In the genomic region with DNA sequence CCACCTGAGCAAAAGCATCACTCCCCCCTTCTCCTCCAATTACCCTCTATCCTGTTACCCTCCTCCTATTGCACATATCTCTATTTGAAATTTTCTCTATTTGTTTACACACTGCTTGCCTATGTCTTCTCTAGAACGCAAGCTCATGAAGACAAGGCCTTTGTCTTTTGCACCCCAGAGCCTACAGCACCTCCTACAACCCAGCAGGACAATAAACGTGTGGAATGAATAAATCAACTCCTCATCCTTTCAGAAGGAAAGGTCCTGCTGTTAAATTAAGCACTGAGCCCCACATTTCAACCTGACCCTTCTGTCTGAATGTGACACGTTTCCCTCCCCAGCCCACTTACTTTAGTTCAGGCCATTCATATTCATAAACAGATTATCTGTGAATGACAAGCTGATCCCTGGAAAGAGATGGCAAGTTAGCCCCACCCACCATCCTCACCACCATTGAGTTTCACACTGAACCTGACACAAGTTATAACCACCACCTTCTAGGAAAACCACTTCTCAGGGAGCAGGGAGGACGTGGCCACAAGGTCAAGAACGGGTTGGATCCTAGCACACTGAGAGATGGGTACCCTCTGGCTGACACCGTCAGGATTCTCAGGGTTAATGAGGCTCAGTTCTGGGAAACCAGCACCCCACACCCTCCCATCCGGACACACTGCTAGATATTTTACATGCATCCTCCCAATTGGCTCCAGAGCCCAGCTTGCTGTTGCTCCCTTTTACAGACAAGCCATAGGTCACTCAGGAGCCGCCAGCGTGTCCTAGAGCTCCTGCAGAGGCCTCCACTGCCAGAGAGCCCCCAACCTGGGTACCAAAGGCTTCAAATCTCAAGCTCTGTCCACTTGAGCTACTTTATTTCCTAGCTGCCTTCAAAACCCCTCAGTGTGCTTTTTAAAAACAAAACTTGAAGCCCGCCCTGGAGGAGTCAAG, we compare ENCODE assay signal across 1 cellular context.
TF ChIP-seq lines count a peak whose summit lies in the region.

No MANE protein-coding gene starts in this region.

TF ChIP-seq in K562, 482 proteins besides CTCF, POLR2A, EP300 and RAD21 (continued from another document and continues in another):
- TF ChIP-seq SP1 (CRISPR knock-in tag; IDR thresholded peaks at IDR 0.05) (peak; percentile 35; the same call in 1 of the 2 replicates), ZC3H11A (IDR thresholded peaks at IDR 0.05; ENCODE audit: low read depth, low read length) (no peak), TAF9B (IDR thresholded peaks at IDR 0.05; ENCODE audit: partially characterized antibody) (peak; percentile 33), TEAD4 (IDR thresholded peaks at IDR 0.05; ENCODE audit: low read length) (peak; percentile 32; the same call in 1 of the 2 replicates), TEAD4 (CRISPR knock-in tag; IDR thresholded peaks at IDR 0.05; ENCODE audit: borderline replicate concordance) (no peak), ESRRA (IDR thresholded peaks at IDR 0.05; ENCODE audit: borderline replicate concordance, low read depth) (peak; percentile 78; the same call in 1 of the 2 replicates), TCF3 (CRISPR knock-in tag; IDR thresholded peaks at IDR 0.05) (0 out of 2 replicates have a peak, but pooled peaks have one; percentile 5), ELF2 (CRISPR knock-in tag; IDR thresholded peaks at IDR 0.05) (no peak), ZNF444 (CRISPR knock-in tag; IDR thresholded peaks at IDR 0.05) (no peak), CBX3 (IDR thresholded peaks at IDR 0.05; ENCODE audit: borderline replicate concordance in 1 of 2, low read length in 2 of 2) (peak in 1 of 2 experiments; percentile 18; a peak in 1 of 3 replicates), BACH1 (tag; IDR thresholded peaks at IDR 0.05) (0 out of 2 replicates have a peak, but pooled peaks have one; percentile 33), BHLHE40 (IDR thresholded peaks at IDR 0.05; ENCODE audit: low read length) (no peak; the same call in 1 of the 2 replicates), NFIC (IDR thresholded peaks at IDR 0.05) (peak; percentile 12), L3MBTL2 (IDR thresholded peaks at IDR 0.05) (peak; percentile 70; the same call in 1 of the 2 replicates), YY1 (IDR thresholded peaks at IDR 0.05; ENCODE audit: borderline replicate concordance in 1 of 3, control insufficient read depth in 1 of 3, extremely low read depth in 1 of 3, insufficient read depth in 3 of 3, insufficient read length in 1 of 3, insufficient replicate concordance in 2 of 3, low read depth in 1 of 3, low read length in 2 of 3) (peak in 1 of 3 experiments; percentile 21), MYC (IDR thresholded peaks at IDR 0.05; ENCODE audit: low read depth, low read length) (no peak; the same call in 1 of the 2 replicates), MYC (CRISPR knock-in tag; IDR thresholded peaks at IDR 0.05; ENCODE audit: borderline replicate concordance, low read depth) (0 out of 2 replicates have a peak, but pooled peaks have one; percentile 13), MEIS2 (IDR thresholded peaks at IDR 0.05; ENCODE audit: partially characterized antibody) (peak; percentile 36), ATF1 (CRISPR knock-in tag; IDR thresholded peaks at IDR 0.05) (no peak), ATF1 (tag; IDR thresholded peaks at IDR 0.05) (peak; percentile 64), EP400 (IDR thresholded peaks at IDR 0.05) (peak; percentile 60), CSDE1 (IDR thresholded peaks at IDR 0.05) (no peak), HDGF (IDR thresholded peaks at IDR 0.05) (0 out of 2 replicates have a peak, but pooled peaks have one; percentile 25), NR2C2 (CRISPR knock-in tag; IDR thresholded peaks at IDR 0.05) (no peak), NR2C2 (tag; IDR thresholded peaks at IDR 0.05) (peak; percentile 91), MTA3 (IDR thresholded peaks at IDR 0.05; ENCODE audit: borderline replicate concordance) (0 out of 2 replicates have a peak, but pooled peaks have one; percentile 19), NFRKB (IDR thresholded peaks at IDR 0.05; ENCODE audit: low read depth) (0 out of 2 replicates have a peak, but pooled peaks have one; percentile 79), GTF2E2 (tag; IDR thresholded peaks at IDR 0.05) (peak; percentile 87; the same call in 1 of the 2 replicates), KLF1 (tag; IDR thresholded peaks at IDR 0.05) (no peak), BDP1 (IDR thresholded peaks at IDR 0.05; ENCODE audit: insufficient read depth, insufficient read length) (no peak), NRF1 (conservative IDR thresholded peaks at IDR 0.05 in 1 of 2, IDR thresholded peaks at IDR 0.05 in 1 of 2) (peak in 1 of 2 experiments; percentile 39; a peak in 2 of 4 replicates), ZNF175 (CRISPR knock-in tag; IDR thresholded peaks at IDR 0.05; ENCODE audit: low read depth) (peak; percentile 30; the same call in 1 of the 2 replicates)
- TF ChIP-seq, protein P1, sequence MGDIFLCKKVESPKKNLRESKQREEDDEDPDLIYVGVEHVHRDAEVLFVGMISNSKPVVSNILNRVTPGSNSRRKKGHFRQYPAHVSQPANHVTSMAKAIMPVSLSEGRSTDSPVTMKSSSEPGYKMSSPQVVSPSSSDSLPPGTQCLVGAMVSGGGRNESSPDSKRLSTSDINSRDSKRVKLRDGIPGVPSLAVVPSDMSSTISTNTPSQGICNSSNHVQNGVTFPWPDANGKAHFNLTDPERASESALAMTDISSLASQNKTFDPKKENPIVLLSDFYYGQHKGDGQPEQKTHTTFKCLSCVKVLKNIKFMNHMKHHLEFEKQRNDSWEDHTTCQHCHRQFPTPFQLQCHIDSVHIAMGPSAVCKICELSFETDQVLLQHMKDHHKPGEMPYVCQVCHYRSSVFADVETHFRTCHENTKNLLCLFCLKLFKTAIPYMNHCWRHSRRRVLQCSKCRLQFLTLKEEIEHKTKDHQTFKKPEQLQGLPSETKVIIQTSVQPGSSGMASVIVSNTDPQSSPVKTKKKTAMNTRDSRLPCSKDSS (IDR thresholded peaks at IDR 0.05; ENCODE audit: low read depth, partially characterized antibody): no peak
- TF ChIP-seq, protein P2, sequence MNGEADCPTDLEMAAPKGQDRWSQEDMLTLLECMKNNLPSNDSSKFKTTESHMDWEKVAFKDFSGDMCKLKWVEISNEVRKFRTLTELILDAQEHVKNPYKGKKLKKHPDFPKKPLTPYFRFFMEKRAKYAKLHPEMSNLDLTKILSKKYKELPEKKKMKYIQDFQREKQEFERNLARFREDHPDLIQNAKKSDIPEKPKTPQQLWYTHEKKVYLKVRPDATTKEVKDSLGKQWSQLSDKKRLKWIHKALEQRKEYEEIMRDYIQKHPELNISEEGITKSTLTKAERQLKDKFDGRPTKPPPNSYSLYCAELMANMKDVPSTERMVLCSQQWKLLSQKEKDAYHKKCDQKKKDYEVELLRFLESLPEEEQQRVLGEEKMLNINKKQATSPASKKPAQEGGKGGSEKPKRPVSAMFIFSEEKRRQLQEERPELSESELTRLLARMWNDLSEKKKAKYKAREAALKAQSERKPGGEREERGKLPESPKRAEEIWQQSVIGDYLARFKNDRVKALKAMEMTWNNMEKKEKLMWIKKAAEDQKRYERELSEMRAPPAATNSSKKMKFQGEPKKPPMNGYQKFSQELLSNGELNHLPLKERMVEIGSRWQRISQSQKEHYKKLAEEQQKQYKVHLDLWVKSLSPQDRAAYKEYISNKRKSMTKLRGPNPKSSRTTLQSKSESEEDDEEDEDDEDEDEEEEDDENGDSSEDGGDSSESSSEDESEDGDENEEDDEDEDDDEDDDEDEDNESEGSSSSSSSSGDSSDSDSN (IDR thresholded peaks at IDR 0.05; ENCODE audit: borderline replicate concordance in 1 of 2, low read depth in 2 of 2, low read length in 2 of 2): 0 out of 4 replicates have a peak, but pooled peaks of 1 of the 2 experiments have one; percentile 9
- TF ChIP-seq, protein P3, sequence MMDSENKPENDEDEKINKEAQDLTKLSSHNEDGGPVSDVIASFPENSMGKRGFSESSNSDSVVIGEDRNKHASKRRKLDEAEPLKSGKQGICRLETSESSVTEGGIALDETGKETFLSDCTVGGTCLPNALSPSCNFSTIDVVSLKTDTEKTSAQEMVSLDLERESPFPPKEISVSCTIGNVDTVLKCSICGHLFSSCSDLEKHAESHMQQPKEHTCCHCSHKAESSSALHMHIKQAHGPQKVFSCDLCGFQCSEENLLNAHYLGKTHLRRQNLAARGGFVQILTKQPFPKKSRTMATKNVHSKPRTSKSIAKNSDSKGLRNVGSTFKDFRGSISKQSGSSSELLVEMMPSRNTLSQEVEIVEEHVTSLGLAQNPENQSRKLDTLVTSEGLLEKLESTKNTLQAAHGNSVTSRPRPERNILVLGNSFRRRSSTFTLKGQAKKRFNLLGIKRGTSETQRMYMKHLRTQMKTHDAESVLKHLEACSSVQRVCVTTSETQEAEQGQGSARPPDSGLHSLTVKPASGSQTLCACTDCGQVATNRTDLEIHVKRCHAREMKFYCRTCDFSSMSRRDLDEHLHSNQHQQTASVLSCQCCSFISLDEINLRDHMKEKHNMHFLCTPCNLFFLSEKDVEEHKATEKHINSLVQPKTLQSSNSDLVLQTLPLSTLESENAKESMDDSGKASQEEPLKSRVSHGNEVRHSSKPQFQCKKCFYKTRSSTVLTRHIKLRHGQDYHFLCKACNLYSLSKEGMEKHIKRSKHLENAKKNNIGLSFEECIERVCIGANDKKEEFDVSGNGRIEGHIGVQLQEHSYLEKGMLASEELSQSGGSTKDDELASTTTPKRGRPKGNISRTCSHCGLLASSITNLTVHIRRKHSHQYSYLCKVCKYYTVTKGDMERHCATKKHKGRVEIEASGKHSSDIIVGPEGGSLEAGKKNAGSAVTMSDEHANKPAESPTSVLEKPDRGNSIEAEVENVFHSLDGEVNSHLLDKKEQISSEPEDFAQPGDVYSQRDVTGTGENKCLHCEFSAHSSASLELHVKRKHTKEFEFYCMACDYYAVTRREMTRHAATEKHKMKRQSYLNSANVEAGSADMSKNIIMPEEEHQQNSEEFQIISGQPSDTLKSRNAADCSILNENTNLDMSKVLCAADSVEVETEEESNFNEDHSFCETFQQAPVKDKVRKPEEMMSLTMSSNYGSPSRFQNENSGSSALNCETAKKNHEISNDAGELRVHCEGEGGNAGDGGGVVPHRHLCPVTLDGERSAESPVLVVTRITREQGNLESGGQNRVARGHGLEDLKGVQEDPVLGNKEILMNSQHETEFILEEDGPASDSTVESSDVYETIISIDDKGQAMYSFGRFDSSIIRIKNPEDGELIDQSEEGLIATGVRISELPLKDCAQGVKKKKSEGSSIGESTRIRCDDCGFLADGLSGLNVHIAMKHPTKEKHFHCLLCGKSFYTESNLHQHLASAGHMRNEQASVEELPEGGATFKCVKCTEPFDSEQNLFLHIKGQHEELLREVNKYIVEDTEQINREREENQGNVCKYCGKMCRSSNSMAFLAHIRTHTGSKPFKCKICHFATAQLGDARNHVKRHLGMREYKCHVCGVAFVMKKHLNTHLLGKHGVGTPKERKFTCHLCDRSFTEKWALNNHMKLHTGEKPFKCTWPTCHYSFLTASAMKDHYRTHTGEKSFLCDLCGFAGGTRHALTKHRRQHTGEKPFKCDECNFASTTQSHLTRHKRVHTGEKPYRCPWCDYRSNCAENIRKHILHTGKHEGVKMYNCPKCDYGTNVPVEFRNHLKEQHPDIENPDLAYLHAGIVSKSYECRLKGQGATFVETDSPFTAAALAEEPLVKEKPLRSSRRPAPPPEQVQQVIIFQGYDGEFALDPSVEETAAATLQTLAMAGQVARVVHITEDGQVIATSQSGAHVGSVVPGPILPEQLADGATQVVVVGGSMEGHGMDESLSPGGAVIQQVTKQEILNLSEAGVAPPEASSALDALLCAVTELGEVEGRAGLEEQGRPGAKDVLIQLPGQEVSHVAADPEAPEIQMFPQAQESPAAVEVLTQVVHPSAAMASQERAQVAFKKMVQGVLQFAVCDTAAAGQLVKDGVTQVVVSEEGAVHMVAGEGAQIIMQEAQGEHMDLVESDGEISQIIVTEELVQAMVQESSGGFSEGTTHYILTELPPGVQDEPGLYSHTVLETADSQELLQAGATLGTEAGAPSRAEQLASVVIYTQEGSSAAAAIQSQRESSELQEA (IDR thresholded peaks at IDR 0.05; ENCODE audit: low read depth): no peak
- TF ChIP-seq, protein P4, sequence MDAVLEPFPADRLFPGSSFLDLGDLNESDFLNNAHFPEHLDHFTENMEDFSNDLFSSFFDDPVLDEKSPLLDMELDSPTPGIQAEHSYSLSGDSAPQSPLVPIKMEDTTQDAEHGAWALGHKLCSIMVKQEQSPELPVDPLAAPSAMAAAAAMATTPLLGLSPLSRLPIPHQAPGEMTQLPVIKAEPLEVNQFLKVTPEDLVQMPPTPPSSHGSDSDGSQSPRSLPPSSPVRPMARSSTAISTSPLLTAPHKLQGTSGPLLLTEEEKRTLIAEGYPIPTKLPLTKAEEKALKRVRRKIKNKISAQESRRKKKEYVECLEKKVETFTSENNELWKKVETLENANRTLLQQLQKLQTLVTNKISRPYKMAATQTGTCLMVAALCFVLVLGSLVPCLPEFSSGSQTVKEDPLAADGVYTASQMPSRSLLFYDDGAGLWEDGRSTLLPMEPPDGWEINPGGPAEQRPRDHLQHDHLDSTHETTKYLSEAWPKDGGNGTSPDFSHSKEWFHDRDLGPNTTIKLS (IDR thresholded peaks at IDR 0.05; ENCODE audit: borderline replicate concordance, low read depth): peak; percentile 79
- TF ChIP-seq, protein P5, sequence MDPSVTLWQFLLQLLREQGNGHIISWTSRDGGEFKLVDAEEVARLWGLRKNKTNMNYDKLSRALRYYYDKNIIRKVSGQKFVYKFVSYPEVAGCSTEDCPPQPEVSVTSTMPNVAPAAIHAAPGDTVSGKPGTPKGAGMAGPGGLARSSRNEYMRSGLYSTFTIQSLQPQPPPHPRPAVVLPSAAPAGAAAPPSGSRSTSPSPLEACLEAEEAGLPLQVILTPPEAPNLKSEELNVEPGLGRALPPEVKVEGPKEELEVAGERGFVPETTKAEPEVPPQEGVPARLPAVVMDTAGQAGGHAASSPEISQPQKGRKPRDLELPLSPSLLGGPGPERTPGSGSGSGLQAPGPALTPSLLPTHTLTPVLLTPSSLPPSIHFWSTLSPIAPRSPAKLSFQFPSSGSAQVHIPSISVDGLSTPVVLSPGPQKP (CRISPR knock-in tag; IDR thresholded peaks at IDR 0.05): no peak
- TF ChIP-seq, protein P6, sequence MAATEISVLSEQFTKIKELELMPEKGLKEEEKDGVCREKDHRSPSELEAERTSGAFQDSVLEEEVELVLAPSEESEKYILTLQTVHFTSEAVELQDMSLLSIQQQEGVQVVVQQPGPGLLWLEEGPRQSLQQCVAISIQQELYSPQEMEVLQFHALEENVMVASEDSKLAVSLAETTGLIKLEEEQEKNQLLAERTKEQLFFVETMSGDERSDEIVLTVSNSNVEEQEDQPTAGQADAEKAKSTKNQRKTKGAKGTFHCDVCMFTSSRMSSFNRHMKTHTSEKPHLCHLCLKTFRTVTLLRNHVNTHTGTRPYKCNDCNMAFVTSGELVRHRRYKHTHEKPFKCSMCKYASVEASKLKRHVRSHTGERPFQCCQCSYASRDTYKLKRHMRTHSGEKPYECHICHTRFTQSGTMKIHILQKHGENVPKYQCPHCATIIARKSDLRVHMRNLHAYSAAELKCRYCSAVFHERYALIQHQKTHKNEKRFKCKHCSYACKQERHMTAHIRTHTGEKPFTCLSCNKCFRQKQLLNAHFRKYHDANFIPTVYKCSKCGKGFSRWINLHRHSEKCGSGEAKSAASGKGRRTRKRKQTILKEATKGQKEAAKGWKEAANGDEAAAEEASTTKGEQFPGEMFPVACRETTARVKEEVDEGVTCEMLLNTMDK (IDR thresholded peaks at IDR 0.05; ENCODE audit: borderline replicate concordance, insufficient read depth, low read depth, low read length, poor library complexity, severe bottlenecking): peak; percentile 12
- TF ChIP-seq, protein P7, sequence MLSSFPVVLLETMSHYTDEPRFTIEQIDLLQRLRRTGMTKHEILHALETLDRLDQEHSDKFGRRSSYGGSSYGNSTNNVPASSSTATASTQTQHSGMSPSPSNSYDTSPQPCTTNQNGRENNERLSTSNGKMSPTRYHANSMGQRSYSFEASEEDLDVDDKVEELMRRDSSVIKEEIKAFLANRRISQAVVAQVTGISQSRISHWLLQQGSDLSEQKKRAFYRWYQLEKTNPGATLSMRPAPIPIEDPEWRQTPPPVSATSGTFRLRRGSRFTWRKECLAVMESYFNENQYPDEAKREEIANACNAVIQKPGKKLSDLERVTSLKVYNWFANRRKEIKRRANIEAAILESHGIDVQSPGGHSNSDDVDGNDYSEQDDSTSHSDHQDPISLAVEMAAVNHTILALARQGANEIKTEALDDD (IDR thresholded peaks at IDR 0.05): peak; percentile 56
